ENCODE assay signal across 33 cellular contexts in the genomic region with DNA sequence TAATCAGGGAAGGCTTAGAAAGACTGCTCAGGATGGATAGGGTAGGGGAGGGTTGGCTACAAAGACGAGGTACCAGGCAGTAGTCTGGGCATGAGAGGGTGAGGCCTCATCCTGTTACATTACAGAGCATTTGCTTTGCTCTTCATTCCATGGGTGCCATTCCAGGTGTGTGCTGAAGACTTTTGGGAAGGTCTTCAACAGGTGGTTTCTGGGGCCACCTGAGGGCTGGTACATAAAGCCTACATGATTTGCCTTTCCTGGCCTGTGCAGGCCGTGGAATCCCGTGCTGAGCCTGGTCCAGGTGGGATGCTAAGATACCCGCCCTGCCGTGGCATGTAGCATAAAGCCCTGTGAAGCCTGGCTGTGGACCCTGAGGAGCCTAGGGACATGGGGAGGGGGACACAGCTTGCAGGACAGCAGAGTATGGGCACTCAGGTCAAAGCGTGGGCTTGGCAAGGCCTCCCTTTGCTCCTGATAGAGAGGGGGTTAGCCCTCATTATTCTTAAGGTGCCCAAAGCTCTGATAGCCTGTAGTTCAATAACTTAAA. TPM values are rescaled to one million over a fixed set of nuclear protein-coding genes. Genes with fewer than 3 reads are reported as not detected.
"Had no signal": no experiment of that assay in that cellular context is flagged by ENCODE, and none has a peak within 500 bp of the region (broad histone marks: within the 10 kb centered on the region; RNA-seq: fewer than 3 reads in every experiment).

No MANE protein-coding gene starts in this region.

- H3K27ac Mint-ChIP-seq: activated CD4-positive, alpha-beta memory T cell treated with anti-CD3 and anti-CD28 coated beads for 36 hours; activated CD4-positive, alpha-beta T cell treated with anti-CD3 and anti-CD28 coated beads for 36 hours; activated CD4-positive, alpha-beta T cell treated with anti-CD3 and anti-CD28 coated beads, Interleukin-2, amount 10 ng/mL, durations not matched to agents 24 days and 14 days; activated CD8-positive, alpha-beta memory T cell treated with anti-CD3 and anti-CD28 coated beads, Interleukin-2, amount 10 ng/mL, durations not matched to agents 7 days and 5 days; activated CD8-positive, alpha-beta T cell treated with anti-CD3 and anti-CD28 coated beads, Interleukin-2, amount 10 ng/mL, durations not matched to agents 7 days and 5 days; activated naive CD4-positive, alpha-beta T cell treated with anti-CD3 and anti-CD28 coated beads for 36 hours; activated naive CD4-positive, alpha-beta T cell treated with anti-CD3 and anti-CD28 coated beads, Interleukin-2, amount 50 U/mL, for 24 hours; activated naive CD8-positive, alpha-beta T cell treated with anti-CD3 and anti-CD28 coated beads for 36 hours; activated naive CD8-positive, alpha-beta T cell treated with anti-CD3 and anti-CD28 coated beads, Interleukin-2, amount 50 U/mL, for 24 hours; activated T-helper 1 cell treated with anti-CD3 and anti-CD28 coated beads, Interleukin-12 subunit alpha, Interleukin-12 subunit beta, Interleukin-2, Interleukin-4 antibody, amounts not matched to agents 30 ng/mL and 10 ng/mL and 1 ng/mL, durations not matched to agents 14 hours and 24 hours and 36 hours; activated T-helper 2 cell treated with anti-CD3 and anti-CD28 coated beads, Interferon-gamma antibody, Interleukin-2, Interleukin-4, amounts not matched to agents 10 μg/mL and 5 μg/mL and 100 μg/mL, durations not matched to agents 14 hours and 24 hours and 36 hours; brain had no signal

- H3K9me3 ChIP-seq: ascending aorta, colonic mucosa had no signal

- FAIRE-seq: frontal cortex had no signal

- H3K27ac ChIP-seq: ascending aorta, breast epithelium, cardiac muscle cell, colonic mucosa had no signal

- H3K4me3 ChIP-seq: ascending aorta, breast epithelium, cardiac muscle cell, colonic mucosa had no signal

- H3K27me3 Mint-ChIP-seq: activated CD4-positive, alpha-beta memory T cell treated with anti-CD3 and anti-CD28 coated beads for 36 hours; activated CD4-positive, alpha-beta T cell treated with anti-CD3 and anti-CD28 coated beads for 36 hours; activated CD4-positive, alpha-beta T cell treated with anti-CD3 and anti-CD28 coated beads, Interleukin-2, amount 10 ng/mL, durations not matched to agents 24 days and 14 days; activated CD8-positive, alpha-beta memory T cell treated with anti-CD3 and anti-CD28 coated beads, Interleukin-2, amount 10 ng/mL, durations not matched to agents 7 days and 5 days; activated naive CD8-positive, alpha-beta T cell treated with anti-CD3 and anti-CD28 coated beads for 36 hours; activated naive CD8-positive, alpha-beta T cell treated with anti-CD3 and anti-CD28 coated beads, Interleukin-2, amount 50 U/mL, for 24 hours had no signal

- H3K36me3 Mint-ChIP-seq: activated CD4-positive, alpha-beta memory T cell treated with anti-CD3 and anti-CD28 coated beads for 36 hours; activated CD8-positive, alpha-beta memory T cell treated with anti-CD3 and anti-CD28 coated beads, Interleukin-2, amount 10 ng/mL, durations not matched to agents 7 days and 5 days; activated naive CD8-positive, alpha-beta T cell treated with anti-CD3 and anti-CD28 coated beads for 36 hours had no signal

- H3K4me1 ChIP-seq: ascending aorta, breast epithelium, colonic mucosa had no signal

- H3K4me1 Mint-ChIP-seq: activated CD4-positive, alpha-beta T cell treated with anti-CD3 and anti-CD28 coated beads for 36 hours; activated CD4-positive, alpha-beta T cell treated with anti-CD3 and anti-CD28 coated beads, Interleukin-2, amount 10 ng/mL, durations not matched to agents 24 days and 14 days; activated CD8-positive, alpha-beta memory T cell treated with anti-CD3 and anti-CD28 coated beads, Interleukin-2, amount 10 ng/mL, durations not matched to agents 7 days and 5 days; activated naive CD4-positive, alpha-beta T cell treated with anti-CD3 and anti-CD28 coated beads, Interleukin-2, amount 50 U/mL, for 24 hours; activated naive CD8-positive, alpha-beta T cell treated with anti-CD3 and anti-CD28 coated beads for 36 hours; activated naive CD8-positive, alpha-beta T cell treated with anti-CD3 and anti-CD28 coated beads, Interleukin-2, amount 50 U/mL, for 24 hours had no signal

- H3K36me3 ChIP-seq: ascending aorta, breast epithelium, cardiac muscle cell, colonic mucosa had no signal

- ATAC-seq: activated CD4-positive, alpha-beta T cell treated with anti-CD3 and anti-CD28 coated beads for 36 hours; activated CD8-positive, alpha-beta memory T cell treated with anti-CD3 and anti-CD28 coated beads, Interleukin-2, amount 10 ng/mL, durations not matched to agents 7 days and 5 days; activated CD8-positive, alpha-beta T cell treated with anti-CD3 and anti-CD28 coated beads, Interleukin-2, amount 10 ng/mL, durations not matched to agents 7 days and 5 days; activated naive CD8-positive, alpha-beta T cell treated with anti-CD3 and anti-CD28 coated beads, Interleukin-2, amount 50 U/mL, for 24 hours; esophagus mucosa had no signal

- H3K9me3 Mint-ChIP-seq: activated CD4-positive, alpha-beta T cell treated with anti-CD3 and anti-CD28 coated beads, Interleukin-2, amount 10 ng/mL, durations not matched to agents 24 days and 14 days; activated naive CD8-positive, alpha-beta T cell treated with anti-CD3 and anti-CD28 coated beads, Interleukin-2, amount 50 U/mL, for 24 hours had no signal

- H3K27me3 ChIP-seq: ascending aorta, breast epithelium, cardiac muscle cell, colonic mucosa had no signal

- H3K4me3 Mint-ChIP-seq: activated CD4-positive, alpha-beta memory T cell treated with anti-CD3 and anti-CD28 coated beads for 36 hours; activated CD4-positive, alpha-beta T cell treated with anti-CD3 and anti-CD28 coated beads for 36 hours; activated CD4-positive, alpha-beta T cell treated with anti-CD3 and anti-CD28 coated beads, Interleukin-2, amount 10 ng/mL, durations not matched to agents 24 days and 14 days; activated CD8-positive, alpha-beta memory T cell treated with anti-CD3 and anti-CD28 coated beads, Interleukin-2, amount 10 ng/mL, durations not matched to agents 7 days and 5 days; activated CD8-positive, alpha-beta T cell treated with anti-CD3 and anti-CD28 coated beads, Interleukin-2, amount 10 ng/mL, durations not matched to agents 7 days and 5 days; activated naive CD4-positive, alpha-beta T cell treated with anti-CD3 and anti-CD28 coated beads for 36 hours; activated naive CD4-positive, alpha-beta T cell treated with anti-CD3 and anti-CD28 coated beads, Interleukin-2, amount 50 U/mL, for 24 hours; activated naive CD8-positive, alpha-beta T cell treated with anti-CD3 and anti-CD28 coated beads for 36 hours; activated naive CD8-positive, alpha-beta T cell treated with anti-CD3 and anti-CD28 coated beads, Interleukin-2, amount 50 U/mL, for 24 hours; activated T-helper 1 cell treated with anti-CD3 and anti-CD28 coated beads, Interleukin-12 subunit alpha, Interleukin-12 subunit beta, Interleukin-2, Interleukin-4 antibody, amounts not matched to agents 30 ng/mL and 10 ng/mL and 1 ng/mL, durations not matched to agents 14 hours and 24 hours and 36 hours; brain had no signal

- DNase-seq: activated CD4-positive, alpha-beta memory T cell treated with anti-CD3 and anti-CD28 coated beads for 36 hours; activated CD4-positive, alpha-beta T cell treated with anti-CD3 and anti-CD28 coated beads for 36 hours; activated CD4-positive, alpha-beta T cell treated with anti-CD3 and anti-CD28 coated beads, Interleukin-2, amount 10 ng/mL, durations not matched to agents 24 days and 14 days; activated CD4-positive, CD25-positive, alpha-beta regulatory T cell; activated CD4-positive, CD25-positive, alpha-beta regulatory T cell treated with anti-CD3 and anti-CD28 coated beads, Interleukin-2, amount 50 U/mL, for 72 hours; activated CD8-positive, alpha-beta memory T cell treated with anti-CD3 and anti-CD28 coated beads, Interleukin-2, amount 10 ng/mL, durations not matched to agents 7 days and 5 days; activated CD8-positive, alpha-beta memory T cell treated with anti-CD3 and anti-CD28 coated beads, Interleukin-2, amount 50 U/mL, for 4 hours; activated CD8-positive, alpha-beta T cell treated with anti-CD3 and anti-CD28 coated beads, Interleukin-2, amount 10 ng/mL, durations not matched to agents 7 days and 5 days; activated effector memory CD4-positive, alpha-beta T cell treated with anti-CD3 and anti-CD28 coated beads, Interleukin-2, amount 50 U/mL, for 16 hours; activated naive CD4-positive, alpha-beta T cell treated with anti-CD3 and anti-CD28 coated beads for 36 hours; activated naive CD8-positive, alpha-beta T cell treated with anti-CD3 and anti-CD28 coated beads for 36 hours; activated naive CD8-positive, alpha-beta T cell treated with anti-CD3 and anti-CD28 coated beads, Interleukin-2, amount 50 U/mL, for 24 hours; activated T-cell treated with anti-CD3 and anti-CD28 coated beads, Interleukin-2, amount 50 U/mL, for 1 hour; activated T-cell treated with anti-CD3 and anti-CD28 coated beads, Interleukin-2, amount 50 U/mL, for 48 hours; central memory CD4-positive, alpha-beta T cell; cerebellar nuclear complex; colonic mucosa; effector CD8-positive, alpha-beta T cell; foreskin fibroblast; T-helper 2 cell had no signal

RNA-seq across cellular contexts. Expression of gene ZNF536, which starts 55.6 kb away (rescaled TPM):
- total RNA-seq: activated CD4-positive, alpha-beta memory T cell treated with anti-CD3 and anti-CD28 coated beads for 36 hours; activated CD4-positive, alpha-beta T cell treated with anti-CD3 and anti-CD28 coated beads for 36 hours; activated CD4-positive, alpha-beta T cell treated with anti-CD3 and anti-CD28 coated beads, Interleukin-2, amount 10 ng/mL, durations not matched to agents 24 days and 14 days; activated CD8-positive, alpha-beta memory T cell treated with anti-CD3 and anti-CD28 coated beads for 36 hours; activated CD8-positive, alpha-beta memory T cell treated with anti-CD3 and anti-CD28 coated beads, Interleukin-2, amount 10 ng/mL, durations not matched to agents 7 days and 5 days; activated CD8-positive, alpha-beta T cell treated with anti-CD3 and anti-CD28 coated beads, Interleukin-2, amount 10 ng/mL, durations not matched to agents 7 days and 5 days; activated naive CD4-positive, alpha-beta T cell treated with anti-CD3 and anti-CD28 coated beads for 36 hours; activated naive CD8-positive, alpha-beta T cell treated with anti-CD3 and anti-CD28 coated beads for 36 hours; activated T-helper 1 cell treated with anti-CD3 and anti-CD28 coated beads, Interleukin-12 subunit alpha, Interleukin-12 subunit beta, Interleukin-2, Interleukin-4 antibody, amounts not matched to agents 30 ng/mL and 10 ng/mL and 1 ng/mL, durations not matched to agents 14 hours and 24 hours and 36 hours; activated T-helper 2 cell treated with anti-CD3 and anti-CD28 coated beads, Interferon-gamma antibody, Interleukin-2, Interleukin-4, amounts not matched to agents 10 μg/mL and 5 μg/mL and 100 μg/mL, durations not matched to agents 14 hours and 24 hours and 36 hours; ascending aorta; dermis microvascular lymphatic vessel endothelial cell; epithelial cell of proximal tubule; T-helper 1 cell treated with Interleukin-12 subunit alpha and Interleukin-12 subunit beta and Interleukin-4 antibody, amounts not matched to agents 30 ng/mL and 1 ng/mL, for 36 hours had no signal
